14 cellular contexts compared by ENCODE assay signal in the genomic region with DNA sequence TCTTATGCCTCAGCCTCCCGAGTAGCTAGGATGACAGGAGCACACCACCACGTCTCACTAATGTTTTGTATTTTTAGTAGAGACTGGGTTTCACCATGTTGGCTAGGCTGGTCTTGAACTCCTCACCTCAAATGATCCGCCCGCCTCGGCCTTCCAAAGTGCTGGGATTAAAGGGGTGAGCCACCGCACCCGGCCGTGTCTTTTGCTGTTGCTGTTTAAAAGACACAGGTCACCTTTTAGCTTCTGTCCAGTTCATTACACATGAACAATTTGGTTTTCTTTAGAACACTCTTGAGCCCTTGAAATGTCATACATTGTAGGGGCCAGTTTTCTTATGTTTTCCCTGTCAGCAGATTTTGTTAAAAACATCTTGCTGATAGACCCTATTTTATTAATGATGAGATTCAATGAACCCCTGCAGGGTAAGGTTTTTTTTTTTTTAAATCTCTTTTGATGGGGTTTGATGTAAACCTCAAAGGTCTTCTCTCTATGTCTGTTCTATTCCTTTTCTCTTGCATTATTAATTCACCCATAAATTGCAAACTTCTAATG.
DNase-seq lines count a peak whose midpoint lies in the region; ATAC-seq and TF ChIP-seq lines count a peak whose summit lies in the region.
"Had no signal": no experiment of that assay in that cellular context is flagged by ENCODE, and none has a peak within 500 bp of the region (broad histone marks: within the 10 kb centered on the region; RNA-seq: fewer than 3 reads in every experiment).

No MANE protein-coding gene starts in this region.

- no peak for TF ChIP-seq POLR2A in thyroid gland (IDR thresholded peaks at IDR 0.05)

- POLR2A ChIA-PET in activated CD8-positive, alpha-beta T cell treated with anti-CD3 and anti-CD28 coated beads, Interleukin-2, amount 10 ng/mL, durations not matched to agents 7 days and 5 days (lab: Charles Lee): interaction anchor here (1.4 to 3.0 kb wide), 2 partner anchors 67 to 166 kb away, joined by 4 to 25 read pairs; partner anchors contain the start of gene NFE2L2

- DNase-seq in DMS79 treated with DMSO at 0.1 percent for 48 hours (lab: John Stamatoyannopoulos, UW) (peak; percentile 38), DMS79 (lab: John Stamatoyannopoulos, UW) (no peak), dorsolateral prefrontal cortex (no peak), neural crest cell (ENCODE audit: low read depth, low spot score) (no peak), thyroid gland (peak; percentile 79 to 83), posterior cingulate gyrus (no peak), GM19240 (ENCODE audit: insufficient read length, low spot score) (no peak)
- DNase-seq in activated CD8-positive, alpha-beta T cell treated with anti-CD3 and anti-CD28 coated beads, Interleukin-2, amount 10 ng/mL, durations not matched to agents 7 days and 5 days: no peak

- H3K27ac ChIP-seq in dorsolateral prefrontal cortex (peak overlapping the region in 42 of 59 donors; percentile 2 to 85 (median 63)), thyroid gland (peak overlapping the region; percentile 59 to 88 (median 73))
- H3K27ac ChIP-seq: 22Rv1, C4-2B, Peyer's patch, VCaP had no signal

- WGBS in thyroid gland, 2 donors: 27 to 49% methylated on average over 8 of the region's 8 CpGs

- peak overlapping the region; percentile 51 for H3K27ac Mint-ChIP-seq in neural crest cell (ENCODE audit: unreplicated experiment)
- H3K27ac Mint-ChIP-seq in activated CD8-positive, alpha-beta T cell treated with anti-CD3 and anti-CD28 coated beads, Interleukin-2, amount 10 ng/mL, durations not matched to agents 7 days and 5 days: no peak overlapping the region

- CTCF ChIA-PET in activated CD8-positive, alpha-beta T cell treated with anti-CD3 and anti-CD28 coated beads, Interleukin-2, amount 10 ng/mL, durations not matched to agents 7 days and 5 days (lab: Charles Lee): interaction anchor here (1.0 to 4.2 kb wide), 4 partner anchors 66 to 183 kb away, joined by 3 to 39 read pairs (median 18); partner anchors contain the start of gene NFE2L2

- intact Hi-C loops in dorsolateral prefrontal cortex (cut with DNase I) (loop anchor here (2.0 to 10.0 kb wide), 6 partner anchors 64 to 393 kb away; partner anchors contain the start of gene HNRNPA3 (in 1 of the 2)), thyroid gland (cut with DNase I) (loop anchor here (10.0 kb wide), 3 partner anchors 273 to 433 kb away; no protein-coding TSS in a partner anchor), posterior cingulate gyrus (cut with DNase I) (loop anchor here (10.0 kb wide), 1 partner anchor 423 kb away; no protein-coding TSS in a partner anchor)

- no peak for TF ChIP-seq CTCF in dorsolateral prefrontal cortex (IDR thresholded peaks at IDR 0.05 in 54 of 56, conservative IDR thresholded peaks at IDR 0.05 in 2 of 56; ENCODE audit: low read depth in 1 of 56, partially characterized antibody in 56 of 56)
- TF ChIP-seq CTCF in neural crest cell (conservative IDR thresholded peaks at IDR 0.05): no peak
- peak in 1 of 6 experiments; percentile 6 for TF ChIP-seq CTCF in thyroid gland (IDR thresholded peaks at IDR 0.05)

- H3K4me1 Mint-ChIP-seq in neural crest cell: peaks cover 14% of the 10 kb centered on the region
- H3K4me1 Mint-ChIP-seq in activated CD8-positive, alpha-beta T cell treated with anti-CD3 and anti-CD28 coated beads, Interleukin-2, amount 10 ng/mL, durations not matched to agents 7 days and 5 days (ENCODE audit: low read depth): peaks cover 11% of the 10 kb centered on the region

- H3K9me3 Mint-ChIP-seq in neural crest cell: no peaks in the 10 kb centered on the region
- no peaks in the 10 kb centered on the region for H3K9me3 Mint-ChIP-seq in activated CD8-positive, alpha-beta T cell treated with anti-CD3 and anti-CD28 coated beads, Interleukin-2, amount 10 ng/mL, durations not matched to agents 7 days and 5 days (ENCODE audit: insufficient read depth)

- no peak overlapping the region for H3K4me3 Mint-ChIP-seq in neural crest cell
- H3K4me3 Mint-ChIP-seq in activated CD8-positive, alpha-beta T cell treated with anti-CD3 and anti-CD28 coated beads, Interleukin-2, amount 10 ng/mL, durations not matched to agents 7 days and 5 days: no peak overlapping the region

- peak overlapping the region in 17 of 59 donors; percentile 10 to 58 (median 45) for H3K4me3 ChIP-seq in dorsolateral prefrontal cortex
- no peak overlapping the region for H3K4me3 ChIP-seq in thyroid gland (replicated peaks in 1 of 3)
- H3K4me3 ChIP-seq: Peyer's patch had no signal

- H3K36me3 ChIP-seq in thyroid gland: no peaks in the 10 kb centered on the region
- H3K36me3 ChIP-seq: ascending aorta, Peyer's patch had no signal

- H3K9me3 ChIP-seq in thyroid gland: no peaks in the 10 kb centered on the region
- H3K9me3 ChIP-seq: ascending aorta, heart right ventricle, Peyer's patch had no signal

- no peaks in the 10 kb centered on the region for H3K27me3 Mint-ChIP-seq in neural crest cell (ENCODE audit: low read depth)
- H3K27me3 Mint-ChIP-seq in activated CD8-positive, alpha-beta T cell treated with anti-CD3 and anti-CD28 coated beads, Interleukin-2, amount 10 ng/mL, durations not matched to agents 7 days and 5 days (ENCODE audit: low read depth): no peaks in the 10 kb centered on the region

- ATAC-seq in activated CD8-positive, alpha-beta T cell treated with anti-CD3 and anti-CD28 coated beads, Interleukin-2, amount 10 ng/mL, durations not matched to agents 7 days and 5 days: no peak

- H3K36me3 Mint-ChIP-seq in neural crest cell (ENCODE audit: low read depth): no peaks in the 10 kb centered on the region
- peaks cover 5% of the 10 kb centered on the region for H3K36me3 Mint-ChIP-seq in activated CD8-positive, alpha-beta T cell treated with anti-CD3 and anti-CD28 coated beads, Interleukin-2, amount 10 ng/mL, durations not matched to agents 7 days and 5 days (ENCODE audit: low read depth)

- H3K27me3 ChIP-seq in dorsolateral prefrontal cortex (no peaks in the 10 kb centered on the region), thyroid gland (no peaks in the 10 kb centered on the region)
- H3K27me3 ChIP-seq: ascending aorta, heart right ventricle, Peyer's patch had no signal

- H3K4me1 ChIP-seq in thyroid gland: peaks cover 0 to 8% of the 10 kb centered on the region in 2 donors

Comparison
In these comparisons a context has a peak if more than half of its experiments do, and no peak if none do; other contexts are left out.
1. DNase-seq: peak in DMS79 treated with DMSO at 0.1 percent for 48 hours (single experiment) and thyroid gland (2 of 2); none in DMS79 (single experiment), dorsolateral prefrontal cortex (0 of 10), neural crest cell (single experiment), posterior cingulate gyrus (0 of 10), activated CD8-positive, alpha-beta T cell treated with anti-CD3 and anti-CD28 coated beads, Interleukin-2, amount 10 ng/mL, durations not matched to agents 7 days and 5 days (single experiment) and GM19240 (single experiment).